31 cellular contexts compared by ENCODE assay signal in the genomic region with DNA sequence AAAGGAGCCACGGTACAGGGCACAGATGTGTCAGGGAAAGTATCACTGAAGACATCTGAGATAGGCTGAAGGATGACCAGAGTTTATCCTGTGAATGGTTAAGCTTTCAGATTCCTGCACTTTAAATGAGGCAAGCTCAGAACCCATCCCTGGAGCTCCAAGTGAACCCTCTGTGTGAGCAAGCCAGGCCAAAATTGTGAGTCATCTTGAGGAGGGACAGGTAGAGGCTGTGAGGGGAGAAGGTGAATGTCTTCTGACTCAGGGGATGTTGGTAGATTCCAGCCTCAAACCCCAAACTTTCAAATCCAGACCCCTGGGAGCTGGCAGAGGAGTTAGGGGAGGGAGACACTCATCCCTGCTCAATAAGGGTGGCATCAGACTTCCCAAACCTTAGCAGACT. TPM values are rescaled to one million over a fixed set of nuclear protein-coding genes. Genes with fewer than 3 reads are reported as not detected.
DNase-seq lines count a peak whose midpoint lies in the region; ATAC-seq, FAIRE-seq and TF ChIP-seq lines count a peak whose summit lies in the region.
"Had no signal": no experiment of that assay in that cellular context is flagged by ENCODE, and none has a peak within 500 bp of the region (broad histone marks: within the 10 kb centered on the region; RNA-seq: fewer than 3 reads in every experiment).

No MANE protein-coding gene starts in this region.

- no peak for FAIRE-seq in K562 (lab: Jason Lieb, UNC)
- FAIRE-seq: D721Med, GM18507, GM19239 had no signal

- BruUV-seq in IMR-90 (replicated peaks; lab: Mats Ljungman, UMichigan) (no TSS peak), K562 (replicated peaks; lab: Mats Ljungman, UMichigan) (no TSS peak)

- no peaks in the 10 kb centered on the region for H3K9me3 Mint-ChIP-seq in T-helper 2 cell treated with Interferon-gamma antibody and Interleukin-4, amounts not matched to agents 5 μg/mL and 100 μg/mL, for 36 hours
- H3K9me3 Mint-ChIP-seq: CD14-positive monocyte, H9 had no signal

- no peak overlapping the region for H3K27ac Mint-ChIP-seq in T-helper 2 cell treated with Interferon-gamma antibody and Interleukin-4, amounts not matched to agents 5 μg/mL and 100 μg/mL, for 36 hours
- H3K27ac Mint-ChIP-seq: B cell had no signal

- TF ChIP-seq CTCF in IMR-90 (conservative IDR thresholded peaks at IDR 0.05; ENCODE audit: low read depth, low read length) (no peak), K562 (IDR thresholded peaks at IDR 0.05 in 2 of 3, conservative IDR thresholded peaks at IDR 0.05 in 1 of 3; ENCODE audit: insufficient read depth in 2 of 3, low read depth in 1 of 3, low read length in 3 of 3) (no peak)

- WGBS in IMR-90 (ENCODE audit: extremely low coverage in 2 of 2, insufficient read length in 1 of 2), 2 experiments = no CpG with 5 or more reads among the region's 1 CpG
- WGBS in K562 (ENCODE audit: insufficient coverage, low coverage, missing lambda C conversion rate) = 0% methylated on average over 1 of the region's 1 CpG

- peak overlapping the region; percentile 31 to 52; a peak in 2 of 4 replicates for H4K8ac ChIP-seq in IMR-90 (ENCODE audit: low read depth in 2 of 2, low read length in 2 of 2)

- POLR2A ChIA-PET in IMR-90 (lab: Charles Lee; ENCODE audit: unreplicated experiment) (no interaction called here), K562 (lab: Yijun Ruan, JAX) (interaction anchor here (1.1 to 1.4 kb wide), 3 partner anchors 11 to 53 kb away, joined by 3 to 5 read pairs (median 3); no protein-coding TSS in a partner anchor)

- in situ Hi-C loops in IMR-90 (cut with MboI; ENCODE audit: low sequenced_read_pairs) = no loop called here
- in situ Hi-C loops in K562 (cut with MboI) = no loop called here

- peaks cover 26% of the 10 kb centered on the region for H3K4me1 ChIP-seq in IMR-90 (ENCODE audit: control insufficient read depth, insufficient read depth, low read length)
- peaks cover 7 to 11% of the 10 kb centered on the region in 2 experiments; a peak in 4 of 5 replicates for H3K4me1 ChIP-seq in K562 (replicated peaks in 1 of 2; ENCODE audit: control insufficient read depth in 2 of 2, insufficient read depth in 2 of 2, low read length in 2 of 2)
- peaks cover 14% of the 10 kb centered on the region for H3K4me1 ChIP-seq in rectal smooth muscle tissue (ENCODE audit: control insufficient read depth, insufficient read depth, low read length)

- H3K27me3 Mint-ChIP-seq in T-helper 2 cell treated with Interferon-gamma antibody and Interleukin-4, amounts not matched to agents 5 μg/mL and 100 μg/mL, for 36 hours (ENCODE audit: low read depth) = no peaks in the 10 kb centered on the region

- H3K4me3 Mint-ChIP-seq in T-helper 2 cell treated with Interferon-gamma antibody and Interleukin-4, amounts not matched to agents 5 μg/mL and 100 μg/mL, for 36 hours = no peak overlapping the region
- H3K4me3 Mint-ChIP-seq: B cell, CD14-positive monocyte, H9 had no signal

- no peak overlapping the region for H3K56ac ChIP-seq in IMR-90 (ENCODE audit: extremely low read depth, insufficient read depth, low read length)

- DNase-seq in IMR-90 = no peak
- no peak for DNase-seq in K562 (ENCODE audit: extremely low read depth in 1 of 4, low spot score in 3 of 4)
- peak; percentile 24 for DNase-seq in epithelial cell of prostate (ENCODE audit: low read depth, low spot score)
- no peak for DNase-seq in CD1c-positive myeloid dendritic cell (ENCODE audit: extremely low spot score)
- no peak for DNase-seq in activated T-cell treated with anti-CD3 and anti-CD28 coated beads, Interleukin-2, amount 50 U/mL, for 1 hour
- DNase-seq in T-helper 2 cell treated with Interferon-gamma antibody and Interleukin-4, amounts not matched to agents 5 μg/mL and 100 μg/mL, for 36 hours (ENCODE audit: low spot score) = no peak
- DNase-seq: DMS53, GDM1, GM23248, H9, MV-4-11, NCI-H1105 treated with DMSO at 0.1 percent for 48 hours, NCI-H1694, NCI-H2081 treated with DMSO at 0.1 percent for 48 hours, NCI-H2171 treated with DMSO at 0.1 percent for 48 hours, NCI-H446, NCI-H526, OCI-M1, SHP77 treated with DMSO at 0.1 percent for 48 hours had no signal

- TF ChIP-seq POLR2A in IMR-90 (IDR thresholded peaks at IDR 0.05; ENCODE audit: low read depth, low read length) (no peak), K562 (conservative IDR thresholded peaks at IDR 0.05) (no peak)

- H2AFZ ChIP-seq in IMR-90 (replicated peaks; ENCODE audit: low read length, poor library complexity) = no peak overlapping the region
- H2AFZ ChIP-seq in K562 (ENCODE audit: low read depth, low read length) = peak overlapping the region; percentile 71; the same call in 1 of the 2 replicates
- H2AFZ ChIP-seq: GM23248 had no signal

- no peak for TF ChIP-seq EP300 in K562 (IDR thresholded peaks at IDR 0.05; ENCODE audit: low read length)

- H3K4me3 ChIP-seq in IMR-90 (ENCODE audit: insufficient read depth, low read depth, low read length) (no peak overlapping the region), K562 (no peak overlapping the region), rectal smooth muscle tissue (ENCODE audit: low read length) (no peak overlapping the region)
- H3K4me3 ChIP-seq: GM23248, SK-N-MC had no signal

- no peak overlapping the region for H3K23ac ChIP-seq in IMR-90 (ENCODE audit: low read depth, low read length)

- CTCF ChIA-PET in IMR-90 (lab: Yijun Ruan, JAX) = interaction anchor here (0.6 kb wide), 1 partner anchor 123 kb away, joined by 3 read pairs; no protein-coding TSS in a partner anchor
- CTCF ChIA-PET in K562 (lab: Yijun Ruan, JAX; ENCODE audit: low intra/inter-chr PET ratio) = interaction anchor here (0.5 kb wide), 1 partner anchor 85 kb away, joined by 3 read pairs; no protein-coding TSS in a partner anchor

- TF ChIP-seq RAD21 in IMR-90 (IDR thresholded peaks at IDR 0.05; ENCODE audit: low read length) (no peak), K562 (CRISPR knock-in tag; conservative IDR thresholded peaks at IDR 0.05 in 1 of 2, IDR thresholded peaks at IDR 0.05 in 1 of 2) (no peak)

- no peaks in the 10 kb centered on the region for H3K9me3 ChIP-seq in IMR-90 (ENCODE audit: control insufficient read depth, insufficient read depth, low read length)
- no peaks in the 10 kb centered on the region for H3K9me3 ChIP-seq in K562 (replicated peaks; ENCODE audit: control insufficient read depth, insufficient read depth, low read depth, low read length)

- H2AK9ac ChIP-seq in IMR-90 (replicated peaks; ENCODE audit: low read depth, low read length, poor library complexity) = no peak overlapping the region

- H4K20me1 ChIP-seq in IMR-90 (ENCODE audit: insufficient read depth, low read length) (no peaks in the 10 kb centered on the region), K562 (replicated peaks; ENCODE audit: control insufficient read depth, insufficient read depth, low read length) (no peaks in the 10 kb centered on the region)

- H2BK120ac ChIP-seq in IMR-90 (ENCODE audit: low read depth, low read length) = peak overlapping the region; percentile 62; the same call in 1 of the 2 replicates

- no peaks in the 10 kb centered on the region; the same call in 1 of the 2 replicates for H3K27me3 ChIP-seq in IMR-90 (ENCODE audit: control insufficient read depth, insufficient read depth, low read length)
- H3K27me3 ChIP-seq in K562 (ENCODE audit: control insufficient read depth in 2 of 2, insufficient read depth in 2 of 2, low read length in 2 of 2) = peaks cover 0 to 17% of the 10 kb centered on the region in 2 experiments; a peak in 2 of 5 replicates
- H3K27me3 ChIP-seq in rectal smooth muscle tissue (ENCODE audit: control insufficient read depth, insufficient read depth, low read length) = no peaks in the 10 kb centered on the region

- H3K4me2 ChIP-seq in IMR-90 (ENCODE audit: low read depth, low read length) (no peak overlapping the region), K562 (ENCODE audit: insufficient read depth, low read length) (no peak overlapping the region; the same call in 1 of the 2 replicates)
- H3K4me2 ChIP-seq: KMS-11 had no signal

- peak overlapping the region; percentile 84 for H2AK5ac ChIP-seq in IMR-90 (ENCODE audit: low read depth, low read length)

- ATAC-seq in IMR-90 (ENCODE audit: low read depth) (no peak), K562 (no peak), HG02759 (IDR thresholded peaks at IDR 0.05; ENCODE audit: unreplicated experiment) (no peak)

- H3K27ac ChIP-seq in IMR-90 (ENCODE audit: insufficient read depth, low read length) = no peak overlapping the region
- H3K27ac ChIP-seq in K562 (ENCODE audit: extremely low read depth, low read depth, low read length) = no peak overlapping the region
- no peak overlapping the region for H3K27ac ChIP-seq in epithelial cell of prostate
- peak overlapping the region; percentile 21 for H3K27ac ChIP-seq in rectal smooth muscle tissue (ENCODE audit: low read depth, low read length)
- H3K27ac ChIP-seq: GM23248, KMS-11, SK-N-MC had no signal

- peak overlapping the region; percentile 58 for H3K4ac ChIP-seq in IMR-90 (ENCODE audit: low read depth, low read length)

- no peaks in the 10 kb centered on the region for H3K79me1 ChIP-seq in IMR-90 (ENCODE audit: low read depth in 1 of 2, low read length in 2 of 2)

- no peaks in the 10 kb centered on the region for H3K36me3 Mint-ChIP-seq in T-helper 2 cell treated with Interferon-gamma antibody and Interleukin-4, amounts not matched to agents 5 μg/mL and 100 μg/mL, for 36 hours (ENCODE audit: low read depth)
- H3K36me3 Mint-ChIP-seq: CD14-positive monocyte had no signal

- H4K91ac ChIP-seq in IMR-90 (ENCODE audit: insufficient read depth, low read depth, low read length) = peak overlapping the region; percentile 10; the same call in 1 of the 2 replicates

- 0 out of 2 replicates have a peak overlapping the region, but pooled peaks have one; percentile 7 for H3K14ac ChIP-seq in IMR-90 (replicated peaks; ENCODE audit: low read depth, low read length)

- intact Hi-C loops in IMR-90 (cut with micrococcal nuclease) (no loop called here), K562 (cut with micrococcal nuclease) (no loop called here)

- H3K9ac ChIP-seq in IMR-90 (ENCODE audit: low read depth, low read length) = no peak overlapping the region
- H3K9ac ChIP-seq in K562 (ENCODE audit: insufficient read depth in 1 of 2, low read depth in 2 of 2, low read length in 2 of 2) = no peak overlapping the region
- H3K9ac ChIP-seq in rectal smooth muscle tissue (ENCODE audit: low read length) = no peak overlapping the region
- H3K9ac ChIP-seq: GM23248, KMS-11 had no signal

- no peaks in the 10 kb centered on the region for H3K79me2 ChIP-seq in K562 (ENCODE audit: control insufficient read depth, insufficient read depth, low read length)

- H2BK15ac ChIP-seq in IMR-90 (ENCODE audit: low read depth, low read length) = peak overlapping the region; percentile 80; the same call in 2 of the 3 replicates

- H4K5ac ChIP-seq in IMR-90 (ENCODE audit: low read depth, low read length) = peak overlapping the region; percentile 53

- H3K4me1 Mint-ChIP-seq in T-helper 2 cell treated with Interferon-gamma antibody and Interleukin-4, amounts not matched to agents 5 μg/mL and 100 μg/mL, for 36 hours (ENCODE audit: low read depth) = no peaks in the 10 kb centered on the region

- H3K9me1 ChIP-seq in IMR-90 (ENCODE audit: insufficient read depth, low read length) (peaks cover 19% of the 10 kb centered on the region), K562 (ENCODE audit: control insufficient read depth, insufficient read depth, low read length) (no peaks in the 10 kb centered on the region)

- no peak overlapping the region for H2BK5ac ChIP-seq in IMR-90 (ENCODE audit: low read depth, low read length, poor library complexity, severe bottlenecking)

- dilution Hi-C loops in IMR-90 (cut with HindIII; ENCODE audit: low sequenced_read_pairs, unreplicated experiment) = no loop called here

- H3K36me3 ChIP-seq in IMR-90 (ENCODE audit: control insufficient read depth, insufficient read depth, low read length) = no peaks in the 10 kb centered on the region
- no peaks in the 10 kb centered on the region for H3K36me3 ChIP-seq in K562 (ENCODE audit: control insufficient read depth, insufficient read depth, low read length)
- H3K36me3 ChIP-seq in rectal smooth muscle tissue (ENCODE audit: control insufficient read depth, insufficient read depth, low read length) = no peaks in the 10 kb centered on the region

- H2BK20ac ChIP-seq in IMR-90 (ENCODE audit: low read depth, low read length) = peak overlapping the region; percentile 60

- H3K18ac ChIP-seq in IMR-90 (ENCODE audit: low read depth, low read length) = peak overlapping the region; percentile 72

RNA-seq across cellular contexts. Expression of gene CHRDL2, which starts 36.7 kb away (rescaled TPM):
- total RNA-seq in IMR-90 (2012; rRNA removed) (not detected in 2 replicates), K562 (2014; rRNA removed) (not detected in 2 replicates), K562 (2014; rRNA removed; fragmentation: Illumina TruSeq; extraction: Trizol) (not detected in 2 replicates), K562 (2015; rRNA removed; fragmentation: Illumina TruSeq; extraction: Trizol) (not detected in 2 replicates), K562 (2021) (0.20 TPM in 1 of 2 replicates, not detected in the other)
- polyA plus RNA-seq in IMR-90 (2012; rRNA removed) (0.37 and 0.80 TPM in 2 replicates), K562 (2011; rRNA removed) (not detected in 2 replicates), K562 (2014; fragmentation: Illumina TruSeq; extraction: Trizol) (not detected in 2 replicates), K562 (2014; fragmentation: Nextera tagmentation; extraction: Ambion mirVana) (not detected), K562 (2014; rRNA removed) (not detected in 2 replicates)
- 0.95 and 2.3 TPM in 2 replicates for polyA plus RNA-seq in IMR-90 (2012; cell fraction: cytosol; rRNA removed)
- polyA plus RNA-seq in IMR-90 (2012; cell fraction: nucleus; rRNA removed; ENCODE audit: low replicate concordance) = 0.64 and 0.66 TPM in 2 replicates
- total RNA-seq in K562 (2011; cell fraction: chromatin; rRNA removed; ENCODE audit: low replicate concordance) = not detected in 2 replicates
- total RNA-seq in K562 (2011; cell fraction: nucleolus; rRNA removed) = not detected in 2 replicates
- not detected in 2 replicates for total RNA-seq in K562 (2011; cell fraction: nucleoplasm; rRNA removed)
- not detected in 2 replicates for polyA plus RNA-seq in K562 (2011; cell fraction: cytosol; rRNA removed)
- not detected in 2 replicates for polyA plus RNA-seq in K562 (2011; cell fraction: nucleus; rRNA removed)
- polyA plus RNA-seq in K562 (2012) = not detected in 2 replicates
- not detected in 2 replicates for polyA minus RNA-seq in K562 (2011; rRNA and poly(A)+ RNA removed)
- polyA minus RNA-seq in K562 (2011; cell fraction: cytosol; rRNA and poly(A)+ RNA removed) = not detected in 2 replicates
- not detected in 2 replicates for polyA minus RNA-seq in K562 (2011; cell fraction: nucleus; rRNA and poly(A)+ RNA removed)
- total RNA-seq: A172, B cell, GM23248, HT1080, RPMI7951 had no signal
- polyA plus RNA-seq: CD14-positive monocyte, GM23248 had no signal

RNA-seq across cellular contexts. Expression of gene RNF169, which starts 54.1 kb away (rescaled TPM):
- 23.3 and 28.1 TPM in 2 replicates for total RNA-seq in IMR-90 (2012; rRNA removed)
- polyA plus RNA-seq in IMR-90 (2012; rRNA removed) = 3.0 and 3.6 TPM in 2 replicates
- polyA plus RNA-seq in IMR-90 (2012; cell fraction: cytosol; rRNA removed) = 0.73 and 0.82 TPM in 2 replicates
- 1.2 and 7.6 TPM in 2 replicates for polyA plus RNA-seq in IMR-90 (2012; cell fraction: nucleus; rRNA removed; ENCODE audit: low replicate concordance)
- total RNA-seq in K562 (2011; cell fraction: chromatin; rRNA removed; ENCODE audit: low replicate concordance) = 15.0 and 31.9 TPM in 2 replicates
- 14.7 and 16.8 TPM in 2 replicates for total RNA-seq in K562 (2011; cell fraction: nucleolus; rRNA removed)
- 21.8 and 30.6 TPM in 2 replicates for total RNA-seq in K562 (2011; cell fraction: nucleoplasm; rRNA removed)
- total RNA-seq in K562 (2014; rRNA removed) = 10.0 and 16.5 TPM in 2 replicates
- 18.1 and 19.4 TPM in 2 replicates for total RNA-seq in K562 (2014; rRNA removed; fragmentation: Illumina TruSeq; extraction: Trizol)
- total RNA-seq in K562 (2015; rRNA removed; fragmentation: Illumina TruSeq; extraction: Trizol) = 16.2 and 17.3 TPM in 2 replicates
- 15.1 and 16.0 TPM in 2 replicates for total RNA-seq in K562 (2021)
- 14.6 and 21.1 TPM in 2 replicates for polyA plus RNA-seq in K562 (2011; rRNA removed)
- polyA plus RNA-seq in K562 (2011; cell fraction: cytosol; rRNA removed) = 4.7 and 12.8 TPM in 2 replicates
- polyA plus RNA-seq in K562 (2011; cell fraction: nucleus; rRNA removed) = 13.5 and 25.0 TPM in 2 replicates
- polyA plus RNA-seq in K562 (2012) = 4.4 and 4.9 TPM in 2 replicates
- polyA plus RNA-seq in K562 (2014; fragmentation: Illumina TruSeq; extraction: Trizol) = 8.8 and 10.1 TPM in 2 replicates
- polyA plus RNA-seq in K562 (2014; fragmentation: Nextera tagmentation; extraction: Ambion mirVana) = 1 to 10 TPM in 1 of 2 experiments, under 1 TPM in 1; 0.68 to 1.5 TPM
- 8.0 and 8.1 TPM in 2 replicates for polyA plus RNA-seq in K562 (2014; rRNA removed)
- polyA minus RNA-seq in K562 (2011; rRNA and poly(A)+ RNA removed) = 46.9 and 57.6 TPM in 2 replicates
- 17.7 and 18.5 TPM in 2 replicates for polyA minus RNA-seq in K562 (2011; cell fraction: cytosol; rRNA and poly(A)+ RNA removed)
- 28.5 and 38.7 TPM in 2 replicates for polyA minus RNA-seq in K562 (2011; cell fraction: nucleus; rRNA and poly(A)+ RNA removed)
